Comparison of ENCODE assay signal across 8 cellular contexts in the genomic region with DNA sequence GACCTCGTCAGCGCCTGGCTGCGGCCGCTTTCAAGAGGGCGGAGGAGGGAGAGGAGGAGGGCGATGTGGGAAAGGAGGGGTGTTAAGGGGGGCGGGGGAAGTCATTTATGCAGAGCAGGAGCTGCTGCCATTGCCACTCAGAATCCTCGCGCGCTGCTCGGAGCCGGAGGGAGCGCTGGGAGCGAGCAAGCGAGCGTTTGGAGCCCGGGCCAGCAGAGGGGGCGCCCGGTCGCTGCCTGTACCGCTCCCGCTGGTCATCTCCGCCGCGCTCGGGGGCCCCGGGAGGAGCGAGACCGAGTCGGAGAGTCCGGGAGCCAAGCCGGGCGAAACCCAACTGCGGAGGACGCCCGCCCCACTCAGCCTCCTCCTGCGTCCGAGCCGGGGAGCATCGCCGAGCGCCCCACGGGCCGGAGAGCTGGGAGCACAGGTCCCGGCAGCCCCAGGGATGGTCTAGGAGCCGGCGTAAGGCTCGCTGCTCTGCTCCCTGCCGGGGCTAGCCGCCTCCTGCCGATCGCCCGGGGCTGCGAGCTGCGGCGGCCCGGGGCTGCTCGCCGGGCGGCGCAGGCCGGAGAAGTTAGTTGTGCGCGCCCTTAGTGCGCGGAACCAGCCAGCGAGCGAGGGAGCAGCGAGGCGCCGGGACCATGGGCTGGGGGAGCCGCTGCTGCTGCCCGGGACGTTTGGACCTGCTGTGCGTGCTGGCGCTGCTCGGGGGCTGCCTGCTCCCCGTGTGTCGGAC. TPM values are rescaled to one million over a fixed set of nuclear protein-coding genes. Genes with fewer than 3 reads are reported as not detected.
DNase-seq lines count a peak whose midpoint lies in the region; ATAC-seq and TF ChIP-seq lines count a peak whose summit lies in the region.

A gene (plus strand): TSS at position 133 of the 736 bp plus-strand sequence. CDS start 509 bp downstream, at position 642.

- no peaks in the 10 kb centered on the region for H3K9me3 Mint-ChIP-seq in activated CD8-positive, alpha-beta memory T cell treated with anti-CD3 and anti-CD28 coated beads, Interleukin-2, amount 10 ng/mL, durations not matched to agents 7 days and 5 days (ENCODE audit: low read depth)
- no peaks in the 10 kb centered on the region for H3K9me3 Mint-ChIP-seq in effector memory CD8-positive, alpha-beta T cell
- peaks cover 2% of the 10 kb centered on the region for H3K9me3 Mint-ChIP-seq in memory B cell

- TF ChIP-seq CTCF in 22Rv1 (IDR thresholded peaks at IDR 0.05) = peak; percentile 33

- H3K27ac Mint-ChIP-seq in activated CD8-positive, alpha-beta memory T cell treated with anti-CD3 and anti-CD28 coated beads, Interleukin-2, amount 10 ng/mL, durations not matched to agents 7 days and 5 days = no peak within 1 kb of the TSS
- H3K27ac Mint-ChIP-seq in effector memory CD8-positive, alpha-beta T cell = peak within 1 kb of the TSS in 1 of 2 donors; percentile 69
- H3K27ac Mint-ChIP-seq in memory B cell = no peak within 1 kb of the TSS

- H3K27ac ChIP-seq in 22Rv1 = no peak within 1 kb of the TSS

- CTCF ChIA-PET in activated CD8-positive, alpha-beta memory T cell treated with anti-CD3 and anti-CD28 coated beads, Interleukin-2, amount 10 ng/mL, durations not matched to agents 7 days and 5 days (lab: Charles Lee) = interaction anchor here (1.1 to 1.2 kb wide), 2 partner anchors 24 to 25 kb away, joined by 3 to 4 read pairs; no protein-coding TSS in a partner anchor

- DNase-seq in NCI-H748 treated with DMSO at 0.1 percent for 48 hours (lab: John Stamatoyannopoulos, UW) (peak; percentile 67), memory B cell (ENCODE audit: low spot score in 2 of 2) (no peak)
- DNase-seq in activated CD8-positive, alpha-beta memory T cell treated with anti-CD3 and anti-CD28 coated beads, Interleukin-2, amount 10 ng/mL, durations not matched to agents 7 days and 5 days = peak; percentile 88
- peak; percentile 54 to 61 (median 56) for DNase-seq in effector memory CD8-positive, alpha-beta T cell
- DNase-seq in stimulated activated CD4-positive, alpha-beta T cell treated with anti-CD3 and anti-CD28 coated beads, TNF-alpha, amount 100 ng/mL, for 24 hours (ENCODE audit: low read depth in 3 of 3) = peak; percentile 60 to 82 (median 75)

- no peaks in the 10 kb centered on the region for H3K36me3 Mint-ChIP-seq in activated CD8-positive, alpha-beta memory T cell treated with anti-CD3 and anti-CD28 coated beads, Interleukin-2, amount 10 ng/mL, durations not matched to agents 7 days and 5 days
- peaks cover 10% of the 10 kb centered on the region for H3K36me3 Mint-ChIP-seq in effector memory CD8-positive, alpha-beta T cell (ENCODE audit: insufficient read depth)
- no peaks in the 10 kb centered on the region for H3K36me3 Mint-ChIP-seq in memory B cell

- H3K4me3 Mint-ChIP-seq in activated CD8-positive, alpha-beta memory T cell treated with anti-CD3 and anti-CD28 coated beads, Interleukin-2, amount 10 ng/mL, durations not matched to agents 7 days and 5 days = peak within 1 kb of the TSS; percentile 79
- peak within 1 kb of the TSS; percentile 87 to 89 for H3K4me3 Mint-ChIP-seq in effector memory CD8-positive, alpha-beta T cell
- peak within 1 kb of the TSS; percentile 61 for H3K4me3 Mint-ChIP-seq in memory B cell

- peaks cover 49% of the 10 kb centered on the region for H3K27me3 Mint-ChIP-seq in activated CD8-positive, alpha-beta memory T cell treated with anti-CD3 and anti-CD28 coated beads, Interleukin-2, amount 10 ng/mL, durations not matched to agents 7 days and 5 days
- H3K27me3 Mint-ChIP-seq in effector memory CD8-positive, alpha-beta T cell = peaks cover 39 to 43% of the 10 kb centered on the region in 2 donors
- peaks cover 17% of the 10 kb centered on the region for H3K27me3 Mint-ChIP-seq in memory B cell

- ATAC-seq in GM18867 (IDR thresholded peaks at IDR 0.05; ENCODE audit: unreplicated experiment) (peak; percentile 87), HG03378 (IDR thresholded peaks at IDR 0.05; ENCODE audit: unreplicated experiment) (peak; percentile 52), memory B cell (ENCODE audit: low read depth) (peak; percentile 32)
- peak; percentile 94 for ATAC-seq in activated CD8-positive, alpha-beta memory T cell treated with anti-CD3 and anti-CD28 coated beads, Interleukin-2, amount 10 ng/mL, durations not matched to agents 7 days and 5 days
- peak; percentile 91 for ATAC-seq in effector memory CD8-positive, alpha-beta T cell (replicated peaks)

- peaks cover 14% of the 10 kb centered on the region for H3K4me1 Mint-ChIP-seq in activated CD8-positive, alpha-beta memory T cell treated with anti-CD3 and anti-CD28 coated beads, Interleukin-2, amount 10 ng/mL, durations not matched to agents 7 days and 5 days
- H3K4me1 Mint-ChIP-seq in effector memory CD8-positive, alpha-beta T cell (ENCODE audit: low read depth in 2 of 2) = peaks cover 16 to 22% of the 10 kb centered on the region in 2 donors
- peaks cover 9% of the 10 kb centered on the region for H3K4me1 Mint-ChIP-seq in memory B cell

RNA-seq across cellular contexts. Expression of the gene that starts here (rescaled TPM):
- 1 to 10 TPM; 1.1 to 2.0 TPM for total RNA-seq in activated CD8-positive, alpha-beta memory T cell treated with anti-CD3 and anti-CD28 coated beads, Interleukin-2, amount 10 ng/mL, durations not matched to agents 7 days and 5 days

Comparison
In these comparisons a context has a peak if more than half of its experiments do, and no peak if none do; other contexts are left out.
1. ATAC-seq: peak in every context shown above with its lines; median percentile 94 in activated CD8-positive, alpha-beta memory T cell treated with anti-CD3 and anti-CD28 coated beads, Interleukin-2, amount 10 ng/mL, durations not matched to agents 7 days and 5 days; 91 in effector memory CD8-positive, alpha-beta T cell; 87 in GM18867; 52 in HG03378; 32 in memory B cell.
2. DNase-seq: peak in NCI-H748 treated with DMSO at 0.1 percent for 48 hours (single experiment), activated CD8-positive, alpha-beta memory T cell treated with anti-CD3 and anti-CD28 coated beads, Interleukin-2, amount 10 ng/mL, durations not matched to agents 7 days and 5 days (single experiment), effector memory CD8-positive, alpha-beta T cell (3 of 3) and stimulated activated CD4-positive, alpha-beta T cell treated with anti-CD3 and anti-CD28 coated beads, TNF-alpha, amount 100 ng/mL, for 24 hours (3 of 3); none in memory B cell (0 of 2).
3. Peak in every context shown above with its lines, with median percentiles within 50 percentile points of each other: H3K4me3 Mint-ChIP-seq.